ENCODE assay signal across 10 cellular contexts in the genomic region with DNA sequence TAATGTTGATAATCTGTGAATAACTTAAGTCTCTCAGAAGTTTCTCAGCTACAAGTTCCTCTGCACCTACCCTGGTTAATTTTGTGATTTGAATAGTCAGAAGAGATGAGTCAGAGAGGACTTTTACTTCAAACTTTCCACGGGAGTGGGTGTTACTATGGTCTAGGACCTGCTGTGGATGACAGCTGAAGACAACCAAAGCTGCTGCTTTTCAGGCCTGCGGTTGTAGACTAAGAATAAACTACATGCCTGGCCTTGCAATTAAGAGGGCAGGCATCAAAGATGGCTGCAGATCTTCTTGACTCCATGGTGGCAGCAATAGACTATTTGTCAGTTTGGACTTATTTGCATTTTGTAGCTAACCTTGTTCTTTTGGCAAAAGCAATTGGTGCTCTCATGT.
DNase-seq lines count a peak whose midpoint lies in the region; ATAC-seq and TF ChIP-seq lines count a peak whose summit lies in the region.
"Had no signal": no experiment of that assay in that cellular context is flagged by ENCODE, and none has a peak within 500 bp of the region (broad histone marks: within the 10 kb centered on the region; RNA-seq: fewer than 3 reads in every experiment).

No MANE protein-coding gene starts in this region.

- no peak overlapping the region for H3K4me3 Mint-ChIP-seq in CD8-positive, alpha-beta T cell
- H3K4me3 Mint-ChIP-seq in effector memory CD8-positive, alpha-beta T cell: no peak overlapping the region
- H3K4me3 Mint-ChIP-seq: CD4-positive, alpha-beta T cell; immature natural killer cell had no signal

- no peaks in the 10 kb centered on the region for H3K27me3 ChIP-seq in CD8-positive, alpha-beta T cell (ENCODE audit: insufficient read depth, low read length)

- CTCF ChIA-PET in CD8-positive, alpha-beta T cell (lab: Charles Lee): no interaction called here

- H3K4me1 Mint-ChIP-seq in CD8-positive, alpha-beta T cell (ENCODE audit: low read depth): peaks cover 3% of the 10 kb centered on the region
- H3K4me1 Mint-ChIP-seq in effector memory CD8-positive, alpha-beta T cell (ENCODE audit: low read depth in 2 of 2): no peaks in the 10 kb centered on the region
- H3K4me1 Mint-ChIP-seq: immature natural killer cell had no signal

- H3K4me1 ChIP-seq in CD8-positive, alpha-beta T cell (ENCODE audit: insufficient read depth, low read length): no peaks in the 10 kb centered on the region

- H3K27ac Mint-ChIP-seq in CD8-positive, alpha-beta T cell: no peak overlapping the region
- no peak overlapping the region for H3K27ac Mint-ChIP-seq in effector memory CD8-positive, alpha-beta T cell
- H3K27ac Mint-ChIP-seq: CD4-positive, alpha-beta T cell; immature natural killer cell had no signal

- intact Hi-C loops in CD8-positive, alpha-beta T cell (cut with DNase I, micrococcal nuclease): no loop called here

- ATAC-seq in CD8-positive, alpha-beta T cell: peak; percentile 17
- peak; percentile 92 for ATAC-seq in HG03460 (IDR thresholded peaks at IDR 0.05; ENCODE audit: unreplicated experiment)
- ATAC-seq in effector memory CD8-positive, alpha-beta T cell (replicated peaks): peak; percentile 43

- no peak for DNase-seq in CD8-positive, alpha-beta T cell
- peak; percentile 54 for DNase-seq in GM20000 (ENCODE audit: low spot score)
- DNase-seq in effector memory CD8-positive, alpha-beta T cell: no peak
- DNase-seq in occipital lobe (lab: John Stamatoyannopoulos, UW): no peak
- no peak for DNase-seq in HuH-7.5 (ENCODE audit: low spot score)
- DNase-seq in NCI-H1694 (lab: John Stamatoyannopoulos, UW): no peak
- DNase-seq in SHP77 treated with DMSO at 0.1 percent for 48 hours (lab: John Stamatoyannopoulos, UW): no peak
- DNase-seq: CD4-positive, alpha-beta T cell had no signal

- no peaks in the 10 kb centered on the region for H3K36me3 ChIP-seq in CD8-positive, alpha-beta T cell (ENCODE audit: insufficient read depth, low read length)

- POLR2A ChIA-PET in CD8-positive, alpha-beta T cell (lab: Charles Lee): no interaction called here

- no peaks in the 10 kb centered on the region for H3K36me3 Mint-ChIP-seq in CD8-positive, alpha-beta T cell
- H3K36me3 Mint-ChIP-seq in effector memory CD8-positive, alpha-beta T cell (ENCODE audit: insufficient read depth): no peaks in the 10 kb centered on the region
- H3K36me3 Mint-ChIP-seq: immature natural killer cell had no signal

- TF ChIP-seq CTCF in CD8-positive, alpha-beta T cell (IDR thresholded peaks at IDR 0.05): no peak
- TF ChIP-seq CTCF in GM20000 (IDR thresholded peaks at IDR 0.05; ENCODE audit: extremely low read depth, missing control alignments): no peak

- H3K9me3 Mint-ChIP-seq in CD8-positive, alpha-beta T cell: no peaks in the 10 kb centered on the region
- no peaks in the 10 kb centered on the region for H3K9me3 Mint-ChIP-seq in effector memory CD8-positive, alpha-beta T cell
- H3K9me3 Mint-ChIP-seq: CD4-positive, alpha-beta T cell had no signal

- H3K4me3 ChIP-seq in CD8-positive, alpha-beta T cell (ENCODE audit: low read depth, low read length): no peak overlapping the region

- H3K9me3 ChIP-seq in CD8-positive, alpha-beta T cell (ENCODE audit: low read length): no peaks in the 10 kb centered on the region

- H3K27me3 Mint-ChIP-seq in CD8-positive, alpha-beta T cell (ENCODE audit: low read depth): peaks cover 5% of the 10 kb centered on the region
- H3K27me3 Mint-ChIP-seq in effector memory CD8-positive, alpha-beta T cell: peaks cover 7 to 9% of the 10 kb centered on the region in 2 donors
- H3K27me3 Mint-ChIP-seq: CD4-positive, alpha-beta T cell had no signal

- no peak overlapping the region for H3K27ac ChIP-seq in CD8-positive, alpha-beta T cell (ENCODE audit: low read depth, low read length)

Comparison
In these comparisons a context has a peak if more than half of its experiments do, and no peak if none do; other contexts are left out.
1. ATAC-seq: peak in every context shown above with its lines; median percentile 92 in HG03460; 43 in effector memory CD8-positive, alpha-beta T cell; 17 in CD8-positive, alpha-beta T cell.